Comparison of ENCODE assay signal across 8 cellular contexts in genomic region chr3:150763841-150764483, GRCh38. TPM values are rescaled to one million over a fixed set of nuclear protein-coding genes. Genes with fewer than 3 reads are reported as not detected.
DNase-seq lines count a peak whose midpoint lies in the region; ATAC-seq, FAIRE-seq and TF ChIP-seq lines count a peak whose summit lies in the region.

No MANE protein-coding gene starts in this region.

- peak overlapping the region; percentile 99 for H3K27ac Mint-ChIP-seq in HFFc6
- peak overlapping the region; percentile 99 for H3K27ac Mint-ChIP-seq in stimulated activated naive CD8-positive, alpha-beta T cell treated with anti-CD3 and anti-CD28 coated beads, Interleukin-15, amount 100 ng/mL, for 72 hours

- H3K36me3 Mint-ChIP-seq in HFFc6 (ENCODE audit: low read depth), result no peaks in the 10 kb centered on the region

- peaks cover 9% of the 10 kb centered on the region for H3K23me2 ChIP-seq in H1 (ENCODE audit: low read depth, low read length)

- no peaks in the 10 kb centered on the region for H3K36me3 ChIP-seq in H1 (ENCODE audit: control insufficient read depth in 2 of 4, insufficient read depth in 4 of 4, low read length in 3 of 4)
- H3K36me3 ChIP-seq in lung (ENCODE audit: control insufficient read depth in 2 of 2, insufficient read depth in 2 of 2, low read length in 2 of 2), result peaks cover 0 to 3% of the 10 kb centered on the region in 2 donors

- H3K27me3 ChIP-seq in H1 (replicated peaks in 1 of 4; ENCODE audit: control insufficient read depth in 3 of 4, extremely low read depth in 1 of 4, insufficient read depth in 3 of 4, low read length in 3 of 4) (peaks cover 0 to 7% (median 3%) of the 10 kb centered on the region in 4 experiments; a peak in 4 of 7 replicates), lung (ENCODE audit: control insufficient read depth, insufficient read depth) (no peaks in the 10 kb centered on the region)

- H3K14ac ChIP-seq in H1 (ENCODE audit: insufficient read length), result no peak overlapping the region

- no peak overlapping the region for H2BK20ac ChIP-seq in H1 (ENCODE audit: low read length)

- peak overlapping the region; percentile 95 for H3K4me3 Mint-ChIP-seq in HFFc6
- peak overlapping the region; percentile 94 to 97 for H3K4me3 Mint-ChIP-seq in stimulated activated naive CD8-positive, alpha-beta T cell treated with anti-CD3 and anti-CD28 coated beads, Interleukin-15, amount 100 ng/mL, for 72 hours

- peak overlapping the region; percentile 84 to 99 for H3K4me2 ChIP-seq in H1 (ENCODE audit: insufficient read depth in 1 of 2, low read depth in 2 of 2, low read length in 2 of 2)

- CTCF ChIA-PET in H1 (lab: Charles Lee; ENCODE audit: partially characterized antibody), result interaction anchor here (0.6 to 4.8 kb wide), 17 partner anchors 10 to 393 kb away, joined by 3 to 23 read pairs (median 3); no protein-coding TSS in a partner anchor

- no peaks in the 10 kb centered on the region for H3K9me3 Mint-ChIP-seq in HFFc6
- H3K9me3 Mint-ChIP-seq in stimulated activated naive CD8-positive, alpha-beta T cell treated with anti-CD3 and anti-CD28 coated beads, Interleukin-15, amount 100 ng/mL, for 72 hours, result no peaks in the 10 kb centered on the region

- DNase-seq in activated CD4-positive, alpha-beta T cell treated with anti-CD3 and anti-CD28 coated beads for 4 hours, result peak; percentile 48 to 60
- DNase-seq in activated CD4-positive, alpha-beta T cell treated with anti-CD3 and anti-CD28 coated beads for 1 hour, result no peak
- DNase-seq in HFFc6 (peak; percentile 48), NCI-H1417 (lab: John Stamatoyannopoulos, UW) (peak; percentile 23 to 94 (median 92)), H1 (ENCODE audit: low read depth in 1 of 2, low spot score in 2 of 2) (no peak), lung (ENCODE audit: low spot score) (peak; percentile 69)
- peak; percentile 63 for DNase-seq in activated CD4-positive, CD25-positive, alpha-beta regulatory T cell treated with anti-CD3 and anti-CD28 coated beads, Interleukin-2, amount 50 U/mL, for 72 hours
- no peak for DNase-seq in stimulated activated naive CD8-positive, alpha-beta T cell treated with anti-CD3 and anti-CD28 coated beads, Interleukin-15, amount 100 ng/mL, for 72 hours

- peak overlapping the region; percentile 85 for H3K18ac ChIP-seq in H1 (ENCODE audit: extremely low read depth, low read length)

- H3K4me1 Mint-ChIP-seq in HFFc6 (ENCODE audit: low read depth), result peaks cover 51% of the 10 kb centered on the region
- H3K4me1 Mint-ChIP-seq in stimulated activated naive CD8-positive, alpha-beta T cell treated with anti-CD3 and anti-CD28 coated beads, Interleukin-15, amount 100 ng/mL, for 72 hours, result peaks cover 36% of the 10 kb centered on the region

- TF ChIP-seq EP300 in H1 (IDR thresholded peaks at IDR 0.05; ENCODE audit: borderline replicate concordance in 1 of 2, low read depth in 2 of 2, low read length in 2 of 2), result no peak

- H3K23ac ChIP-seq in H1 (ENCODE audit: insufficient read length), result no peak overlapping the region

- TF ChIP-seq RAD21 in H1 (IDR thresholded peaks at IDR 0.05 in 1 of 2, conservative IDR thresholded peaks at IDR 0.05 in 1 of 2; ENCODE audit: low read depth in 2 of 2, low read length in 2 of 2), result peak; percentile 29 to 30; a peak in 3 of 4 replicates

- peak; percentile 70 for TF ChIP-seq CTCF in HFFc6 (IDR thresholded peaks at IDR 0.05)
- TF ChIP-seq CTCF in H1 (IDR thresholded peaks at IDR 0.05; ENCODE audit: control extremely low read depth in 1 of 3, insufficient read depth in 1 of 3, low read depth in 1 of 3, low read length in 3 of 3), result peak; percentile 13 to 50 (median 39); a peak in 3 of 4 replicates
- peak; percentile 28 for TF ChIP-seq CTCF in lung (IDR thresholded peaks at IDR 0.05; ENCODE audit: control extremely low read depth, extremely low read depth)

- no peaks in the 10 kb centered on the region; the same call in 1 of the 2 replicates for H3K27me3 Mint-ChIP-seq in HFFc6 (ENCODE audit: insufficient read depth)
- no peaks in the 10 kb centered on the region for H3K27me3 Mint-ChIP-seq in stimulated activated naive CD8-positive, alpha-beta T cell treated with anti-CD3 and anti-CD28 coated beads, Interleukin-15, amount 100 ng/mL, for 72 hours

- H4K20me1 ChIP-seq in H1 (replicated peaks in 1 of 2; ENCODE audit: control insufficient read depth in 1 of 2, insufficient read depth in 2 of 2, low read length in 2 of 2), result no peaks in the 10 kb centered on the region

- H2BK5ac ChIP-seq in H1 (ENCODE audit: low read depth, low read length), result no peak overlapping the region

- no peak overlapping the region for H3K56ac ChIP-seq in H1 (replicated peaks; ENCODE audit: insufficient read length, low read depth, low read length)

- H3K79me2 ChIP-seq in H1 (ENCODE audit: control insufficient read depth in 1 of 2, insufficient read depth in 2 of 2, low read length in 2 of 2), result peaks cover 0 to 13% of the 10 kb centered on the region in 2 experiments; a peak in 2 of 4 replicates

- no peak overlapping the region for H3K4ac ChIP-seq in H1 (replicated peaks; ENCODE audit: insufficient read length, low read depth, low read length)

- no peak overlapping the region for H2AK5ac ChIP-seq in H1 (ENCODE audit: low read depth, low read length)

- H3K4me1 ChIP-seq in H1 (replicated peaks in 1 of 4; ENCODE audit: control insufficient read depth in 3 of 4, insufficient read depth in 4 of 4, low read length in 3 of 4) (peaks cover 5 to 12% (median 10%) of the 10 kb centered on the region in 4 experiments; a peak in 5 of 7 replicates), lung (ENCODE audit: control insufficient read depth in 2 of 2, insufficient read depth in 2 of 2, low read length in 2 of 2) (peaks cover 4 to 19% of the 10 kb centered on the region in 2 donors)

- POLR2A ChIA-PET in H1 (lab: Charles Lee; ENCODE audit: partially characterized antibody), result interaction anchor here (0.7 to 3.0 kb wide), 10 partner anchors 10 to 218 kb away, joined by 3 to 13 read pairs (median 3); no protein-coding TSS in a partner anchor

- peak overlapping the region; percentile 83; the same call in 1 of the 2 replicates for H2AFZ ChIP-seq in H1 (ENCODE audit: low read length)

- no peak overlapping the region for H4K8ac ChIP-seq in H1 (ENCODE audit: extremely low read depth, insufficient read depth, low read length)

- no peak overlapping the region for H2BK120ac ChIP-seq in H1 (replicated peaks; ENCODE audit: low read depth, low read length)

- no peak overlapping the region for H2BK15ac ChIP-seq in H1 (ENCODE audit: low read length)

- no peak overlapping the region for H4K5ac ChIP-seq in H1 (ENCODE audit: insufficient read length, low read depth, low read length)

- ATAC-seq in lung (ENCODE audit: insufficient read depth, low FRiP score), result peak; percentile 67
- peak; percentile 8 for ATAC-seq in stimulated activated naive CD8-positive, alpha-beta T cell treated with anti-CD3 and anti-CD28 coated beads, Interleukin-15, amount 100 ng/mL, for 72 hours

- H3K9me3 ChIP-seq in H1 (ENCODE audit: insufficient read depth in 2 of 2, low read depth in 1 of 2, low read length in 1 of 2) (no peaks in the 10 kb centered on the region), lung (ENCODE audit: control insufficient read depth in 2 of 2, insufficient read depth in 1 of 2, low read length in 1 of 2) (no peaks in the 10 kb centered on the region)

- no peak overlapping the region for H4K91ac ChIP-seq in H1 (replicated peaks; ENCODE audit: insufficient read length, low read length)

- TF ChIP-seq POLR2A in H1 (IDR thresholded peaks at IDR 0.05; ENCODE audit: control extremely low read depth in 1 of 2, low read depth in 2 of 2, low read length in 2 of 2), result no peak

- H3K27ac ChIP-seq in H1 (ENCODE audit: low read depth, low read length) (no peak overlapping the region), lung (ENCODE audit: low read depth in 1 of 2, low read length in 1 of 2) (peak overlapping the region; percentile 95 to 96)

- peak overlapping the region; percentile 64 to 79 (median 76) for H3K4me3 ChIP-seq in H1 (ENCODE audit: extremely low read depth in 1 of 4, insufficient read depth in 2 of 4, low read depth in 3 of 4, low read length in 4 of 4)
- peak overlapping the region; percentile 47 for H3K4me3 ChIP-seq in lung

- FAIRE-seq in H1 (lab: Jason Lieb, UNC), result no peak

- WGBS in H1 (ENCODE audit: extremely low coverage in 1 of 2, insufficient coverage in 1 of 2, insufficient read length in 1 of 2, insufficient replicate concordance in 2 of 2, low coverage in 1 of 2, low lambda C conversion rate in 2 of 2, missing lambda C conversion rate in 1 of 2), 2 experiments, result 9% methylated on average over 27 of the region's 27 CpGs; no CpG with 5 or more reads in 1 of the 2 experiments
- WGBS in lung, 2 donors, result 4 to 5% methylated on average over 27 of the region's 27 CpGs

- peak overlapping the region in 3 of 4 experiments; percentile 38 to 46 (median 44); a peak in 4 of 7 replicates for H3K9ac ChIP-seq in H1 (replicated peaks in 1 of 4; ENCODE audit: extremely low read depth in 1 of 4, low read depth in 3 of 4, low read length in 3 of 4)

- no peaks in the 10 kb centered on the region; the same call in 1 of the 2 replicates for H3K79me1 ChIP-seq in H1 (ENCODE audit: low read depth, low read length)

- H2BK12ac ChIP-seq in H1 (ENCODE audit: low read depth, low read length), result peak overlapping the region; percentile 52; the same call in 1 of the 2 replicates

TF ChIP-seq in H1, 55 proteins besides CTCF, POLR2A, EP300 and RAD21 (continues in another document):
- TF ChIP-seq RBBP5 (IDR thresholded peaks at IDR 0.05; ENCODE audit: borderline replicate concordance, low read depth, low read length), result peak; percentile 12; the same call in 1 of the 2 replicates
- TF ChIP-seq ASH2L (IDR thresholded peaks at IDR 0.05; ENCODE audit: low read length), result peak; percentile 45
- TF ChIP-seq E2F6 (IDR thresholded peaks at IDR 0.05), result 0 out of 2 replicates have a peak, but pooled peaks have one; percentile 35

RNA-seq across cellular contexts. Expression of gene SIAH2, which starts 1.0 kb away (rescaled TPM):
- total RNA-seq in HFFc6 (2021; fragmentation: NEBNext Ultra II Directional; extraction: Animal tissue kit (Norgen Biotek cat#: 25700)), result 10 to 100 TPM; 14.6 to 18.2 (median 15.9) TPM
- 21.8 and 23.9 TPM in 2 replicates for total RNA-seq in H1 (2021; fragmentation: NEBNext Ultra II Directional; extraction: Animal tissue kit (Norgen Biotek cat#: 25700))
- 34.2 and 56.7 TPM in 2 replicates for polyA plus RNA-seq in H1 (2011; rRNA removed)
- 35.7 TPM for polyA plus RNA-seq in H1 (2011; cell fraction: cytosol; rRNA removed)
- polyA plus RNA-seq in H1 (2011; cell fraction: nucleus; rRNA removed), result 48.2 TPM
- polyA plus RNA-seq in H1 (2012, experiment 1 of 2), result 15.1 to 24.0 TPM (median 20.1 TPM) in 4 replicates
- 19.3 TPM for polyA plus RNA-seq in H1 (2012, experiment 2 of 2)
- 20.2 TPM for polyA plus RNA-seq in H1 (2013, experiment 1 of 2)
- polyA plus RNA-seq in H1 (2013, experiment 2 of 2), result 19.2 TPM
- 46.4 and 70.7 TPM in 2 replicates for polyA minus RNA-seq in H1 (2011; rRNA and poly(A)+ RNA removed)
- polyA minus RNA-seq in H1 (2011; cell fraction: cytosol; rRNA and poly(A)+ RNA removed), result 20.7 TPM
- 12.0 TPM for polyA minus RNA-seq in H1 (2011; cell fraction: nucleus; rRNA and poly(A)+ RNA removed)
- total RNA-seq in lung, result 10 to 100 TPM; 19.5 to 37.9 TPM
- 10 to 100 TPM in 1 of 2 donors, 1 to 10 TPM in 1; 7.5 to 24.2 TPM for polyA plus RNA-seq in lung

Comparison
In these comparisons a context has a peak if more than half of its experiments do, and no peak if none do; other contexts are left out.
1. DNase-seq: peak in activated CD4-positive, alpha-beta T cell treated with anti-CD3 and anti-CD28 coated beads for 4 hours (2 of 2), HFFc6 (single experiment), NCI-H1417 (3 of 3), activated CD4-positive, CD25-positive, alpha-beta regulatory T cell treated with anti-CD3 and anti-CD28 coated beads, Interleukin-2, amount 50 U/mL, for 72 hours (single experiment) and lung (single experiment); none in activated CD4-positive, alpha-beta T cell treated with anti-CD3 and anti-CD28 coated beads for 1 hour (single experiment), H1 (0 of 2) and stimulated activated naive CD8-positive, alpha-beta T cell treated with anti-CD3 and anti-CD28 coated beads, Interleukin-15, amount 100 ng/mL, for 72 hours (0 of 2).
2. Peak in every context shown above with its lines, with median percentiles within 50 percentile points of each other: CTCF ChIP-seq.